8 cellular contexts compared by ENCODE assay signal in genomic region chr11:120209750-120210650, GRCh38. TPM values are rescaled to one million over a fixed set of nuclear protein-coding genes. Genes with fewer than 3 reads are reported as not detected.
DNase-seq lines count a peak whose midpoint lies in the region; ATAC-seq and TF ChIP-seq lines count a peak whose summit lies in the region.

No MANE protein-coding gene starts in this region.

- H3K36me3 ChIP-seq in Karpas-422 (ENCODE audit: insufficient read depth, low read length): no peaks in the 10 kb centered on the region
- H3K36me3 ChIP-seq in mucosa of stomach (ENCODE audit: control insufficient read depth, insufficient read depth, low read length): no peaks in the 10 kb centered on the region

- H3K9me2 ChIP-seq in Karpas-422 (replicated peaks; ENCODE audit: insufficient read depth, low read length): no peaks in the 10 kb centered on the region

- H2AFZ ChIP-seq in Karpas-422 (ENCODE audit: low read length): no peak overlapping the region

- ATAC-seq in GM19324 (IDR thresholded peaks at IDR 0.05; ENCODE audit: low FRiP score, unreplicated experiment): no peak
- no peak for ATAC-seq in HG02981 (IDR thresholded peaks at IDR 0.05; ENCODE audit: unreplicated experiment)

- 0 out of 2 replicates have a peak overlapping the region, but pooled peaks have one; percentile 45 for H3K9ac ChIP-seq in Karpas-422 (ENCODE audit: low read length)
- H3K9ac ChIP-seq in mucosa of stomach (ENCODE audit: low read length): peak overlapping the region; percentile 80

- H3K4me2 ChIP-seq in Karpas-422 (ENCODE audit: low read depth, low read length, poor library complexity, severe bottlenecking): peak overlapping the region; percentile 55

- H3K4me1 ChIP-seq in Karpas-422 (ENCODE audit: low read length) (peaks cover 8% of the 10 kb centered on the region), mucosa of stomach (ENCODE audit: control insufficient read depth, insufficient read depth, low read length) (peaks cover 30% of the 10 kb centered on the region)

- H3K9me3 ChIP-seq in Karpas-422 (ENCODE audit: low read length) (no peaks in the 10 kb centered on the region), mucosa of stomach (ENCODE audit: control insufficient read depth, low read length) (no peaks in the 10 kb centered on the region)

- H3K79me2 ChIP-seq in Karpas-422 (ENCODE audit: low read length): no peaks in the 10 kb centered on the region

- H3K27me3 ChIP-seq in Karpas-422 (ENCODE audit: low read length) (no peaks in the 10 kb centered on the region), mucosa of stomach (ENCODE audit: control insufficient read depth, insufficient read depth, low read length) (no peaks in the 10 kb centered on the region)

- H4K20me1 ChIP-seq in Karpas-422 (ENCODE audit: insufficient read depth, low read depth, low read length): no peaks in the 10 kb centered on the region

- H3K4me3 ChIP-seq in AG10803 (ENCODE audit: low read length) (peak overlapping the region; percentile 76), Karpas-422 (ENCODE audit: low read length) (peak overlapping the region; percentile 65; the same call in 1 of the 2 replicates), cardiac fibroblast (replicated peaks in 1 of 2; ENCODE audit: low read depth in 2 of 2, low read length in 2 of 2) (peak overlapping the region; percentile 76 to 87), mucosa of stomach (ENCODE audit: low read length) (peak overlapping the region; percentile 44)

- no peak overlapping the region for H3K27ac ChIP-seq in Karpas-422 (ENCODE audit: low read length)

- TF ChIP-seq CTCF in AG10803 (conservative IDR thresholded peaks at IDR 0.05; ENCODE audit: low read length) (no peak; the same call in 1 of the 2 replicates), cardiac fibroblast (IDR thresholded peaks at IDR 0.05; ENCODE audit: low read depth, low read length) (no peak)

- no peak for DNase-seq in AG10803 (ENCODE audit: low read depth)
- DNase-seq in Karpas-422: no peak
- DNase-seq in cardiac fibroblast (ENCODE audit: low read depth in 2 of 2): no peak
- DNase-seq in kidney glomerular epithelial cell (lab: John Stamatoyannopoulos, UW): no peak
- no peak for DNase-seq in NCI-H2029 treated with DMSO at 0.1 percent for 48 hours (lab: John Stamatoyannopoulos, UW)

RNA-seq across cellular contexts. Expression of gene OAF, which starts 0.8 kb away (rescaled TPM):
- 0.30 and 1.4 TPM in 2 replicates for total RNA-seq in Karpas-422 (2014; rRNA removed; shearing (Covaris generic); ENCODE audit: low replicate concordance)

RNA-seq across cellular contexts. Expression of gene POU2F3, which starts 29.9 kb away (rescaled TPM):
- 0.11 TPM in 1 of 2 replicates, not detected in the other for total RNA-seq in Karpas-422 (2014; rRNA removed; shearing (Covaris generic); ENCODE audit: low replicate concordance)
